Comparison of ENCODE assay signal across 8 cellular contexts in the genomic region with DNA sequence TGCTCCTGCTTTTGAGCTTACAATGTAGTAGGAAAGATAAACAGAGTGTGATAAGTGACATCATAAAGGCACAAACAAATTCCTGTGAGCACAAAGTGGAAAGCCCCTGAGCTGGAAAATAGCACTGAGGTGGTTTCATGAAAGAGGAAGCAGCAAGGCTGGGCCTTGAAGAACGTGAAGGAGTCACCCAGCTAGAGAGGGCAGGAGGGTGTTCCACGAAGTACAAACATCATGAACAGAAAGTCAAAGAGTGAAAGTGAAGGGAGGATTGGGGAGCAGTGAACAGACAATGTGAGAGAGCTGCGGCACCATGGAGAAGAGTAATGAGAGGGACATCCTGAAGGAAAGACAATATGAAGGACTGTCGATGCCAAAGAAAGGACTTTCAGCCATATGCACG.
A peak's percentile ranks its signal among the peaks of the same experiment; 100 is the strongest.
DNase-seq lines count a peak whose midpoint lies in the region; ATAC-seq and TF ChIP-seq lines count a peak whose summit lies in the region.

No MANE protein-coding gene starts in this region.

- no peak overlapping the region for H3K27ac Mint-ChIP-seq in CD4-positive, alpha-beta memory T cell
- H3K27ac Mint-ChIP-seq in T-helper 2 cell treated with Interferon-gamma antibody and Interleukin-4, amounts not matched to agents 5 μg/mL and 100 μg/mL, for 36 hours: no peak overlapping the region
- no peak overlapping the region for H3K27ac Mint-ChIP-seq in immature natural killer cell

- ATAC-seq in HG02642 (IDR thresholded peaks at IDR 0.05; ENCODE audit: poor library complexity, unreplicated experiment) (peak; percentile 48), GM18520 (IDR thresholded peaks at IDR 0.05; ENCODE audit: unreplicated experiment) (no peak), right cardiac atrium (no peak)

- H3K4me1 Mint-ChIP-seq in CD4-positive, alpha-beta memory T cell: peaks cover 24 to 31% (median 27%) of the 10 kb centered on the region in 4 donors
- H3K4me1 Mint-ChIP-seq in T-helper 2 cell treated with Interferon-gamma antibody and Interleukin-4, amounts not matched to agents 5 μg/mL and 100 μg/mL, for 36 hours (ENCODE audit: low read depth): peaks cover 56% of the 10 kb centered on the region
- peaks cover 34 to 37% of the 10 kb centered on the region in 2 donors for H3K4me1 Mint-ChIP-seq in immature natural killer cell

- no peak overlapping the region for H3K27ac ChIP-seq in CD4-positive, alpha-beta memory T cell (ENCODE audit: low read depth, low read length)
- H3K27ac ChIP-seq in right cardiac atrium (ENCODE audit: low read length): no peak overlapping the region

- POLR2A ChIA-PET in CD4-positive, alpha-beta memory T cell (lab: Charles Lee; ENCODE audit: partially characterized antibody): interaction anchor here (0.8 to 3.3 kb wide), 5 partner anchors 23 to 68 kb away, joined by 3 to 21 read pairs (median 4); no protein-coding TSS in a partner anchor

- no peak for TF ChIP-seq CTCF in GM13977 (IDR thresholded peaks at IDR 0.05; ENCODE audit: extremely low read depth, insufficient read depth, missing control alignments)

- H3K27me3 ChIP-seq in CD4-positive, alpha-beta memory T cell (ENCODE audit: insufficient read depth, low read length): no peaks in the 10 kb centered on the region
- H3K27me3 ChIP-seq in right cardiac atrium (ENCODE audit: control insufficient read depth, insufficient read depth): no peaks in the 10 kb centered on the region

- H3K4me3 Mint-ChIP-seq in CD4-positive, alpha-beta memory T cell: no peak overlapping the region
- H3K4me3 Mint-ChIP-seq in T-helper 2 cell treated with Interferon-gamma antibody and Interleukin-4, amounts not matched to agents 5 μg/mL and 100 μg/mL, for 36 hours: no peak overlapping the region
- H3K4me3 Mint-ChIP-seq in immature natural killer cell: no peak overlapping the region

- intact Hi-C loops in CD4-positive, alpha-beta memory T cell (cut with micrococcal nuclease): loop anchor here (2.0 kb wide), 1 partner anchor 26 kb away; no protein-coding TSS in a partner anchor
- intact Hi-C loops in right cardiac atrium (cut with DNase I): no loop called here

- WGBS in right cardiac atrium: 75% methylated on average over 5 of the region's 5 CpGs

- no peaks in the 10 kb centered on the region for H3K36me3 Mint-ChIP-seq in CD4-positive, alpha-beta memory T cell
- H3K36me3 Mint-ChIP-seq in T-helper 2 cell treated with Interferon-gamma antibody and Interleukin-4, amounts not matched to agents 5 μg/mL and 100 μg/mL, for 36 hours (ENCODE audit: low read depth): no peaks in the 10 kb centered on the region
- no peaks in the 10 kb centered on the region for H3K36me3 Mint-ChIP-seq in immature natural killer cell

- no peak overlapping the region for H3K4me3 ChIP-seq in CD4-positive, alpha-beta memory T cell (ENCODE audit: low read length in 2 of 2)
- no peak overlapping the region for H3K4me3 ChIP-seq in right cardiac atrium (ENCODE audit: low read length)

- peaks cover 62% of the 10 kb centered on the region for H3K4me1 ChIP-seq in CD4-positive, alpha-beta memory T cell (ENCODE audit: insufficient read depth, low read length)
- H3K4me1 ChIP-seq in right cardiac atrium (ENCODE audit: control insufficient read depth, insufficient read depth, low read length): no peaks in the 10 kb centered on the region

- in situ Hi-C loops in GM13977 (cut with MboI; ENCODE audit: low pct_unique_long_range_greater_than_20kb, low sequenced_read_pairs, unreplicated experiment): no loop called here

- H3K9me3 ChIP-seq in CD4-positive, alpha-beta memory T cell (ENCODE audit: control insufficient read depth in 1 of 2, low read length in 2 of 2): no peaks in the 10 kb centered on the region
- no peaks in the 10 kb centered on the region for H3K9me3 ChIP-seq in right cardiac atrium (ENCODE audit: control insufficient read depth, low read length)

- H3K36me3 ChIP-seq in CD4-positive, alpha-beta memory T cell (ENCODE audit: insufficient read depth, low read length): no peaks in the 10 kb centered on the region

- CTCF ChIA-PET in CD4-positive, alpha-beta memory T cell (lab: Charles Lee; ENCODE audit: partially characterized antibody): interaction anchor here (2.5 kb wide), 1 partner anchor 450 kb away, joined by 6 read pairs; no protein-coding TSS in a partner anchor

- H3K9me3 Mint-ChIP-seq in CD4-positive, alpha-beta memory T cell: no peaks in the 10 kb centered on the region
- H3K9me3 Mint-ChIP-seq in T-helper 2 cell treated with Interferon-gamma antibody and Interleukin-4, amounts not matched to agents 5 μg/mL and 100 μg/mL, for 36 hours: no peaks in the 10 kb centered on the region
- H3K9me3 Mint-ChIP-seq in immature natural killer cell: no peaks in the 10 kb centered on the region

- peak; percentile 32 to 73 (median 43) for DNase-seq in CD4-positive, alpha-beta memory T cell
- DNase-seq in T-helper 2 cell treated with Interferon-gamma antibody and Interleukin-4, amounts not matched to agents 5 μg/mL and 100 μg/mL, for 36 hours (ENCODE audit: low spot score): peak; percentile 64
- DNase-seq in immature natural killer cell: peak in 2 of 3 donors; percentile 27 to 38
- no peak for DNase-seq in GM13977 (ENCODE audit: low spot score)
- DNase-seq in NCI-H146 (lab: John Stamatoyannopoulos, UW): no peak
- no peak for DNase-seq in right cardiac atrium

- H3K27me3 Mint-ChIP-seq in CD4-positive, alpha-beta memory T cell: no peaks in the 10 kb centered on the region
- peaks cover 2% of the 10 kb centered on the region for H3K27me3 Mint-ChIP-seq in T-helper 2 cell treated with Interferon-gamma antibody and Interleukin-4, amounts not matched to agents 5 μg/mL and 100 μg/mL, for 36 hours (ENCODE audit: low read depth)
- peaks cover 3 to 10% (median 8%) of the 10 kb centered on the region in 3 donors for H3K27me3 Mint-ChIP-seq in immature natural killer cell (ENCODE audit: low read depth in 3 of 3)

Comparison
In these comparisons a context has a peak if more than half of its experiments do, and no peak if none do; other contexts are left out.
1. DNase-seq: peak in CD4-positive, alpha-beta memory T cell (5 of 5), T-helper 2 cell treated with Interferon-gamma antibody and Interleukin-4, amounts not matched to agents 5 μg/mL and 100 μg/mL, for 36 hours (single experiment) and immature natural killer cell (2 of 3); none in GM13977 (single experiment), NCI-H146 (single experiment) and right cardiac atrium (0 of 3).